ENCODE assay signal across 8 cellular contexts in the genomic region with DNA sequence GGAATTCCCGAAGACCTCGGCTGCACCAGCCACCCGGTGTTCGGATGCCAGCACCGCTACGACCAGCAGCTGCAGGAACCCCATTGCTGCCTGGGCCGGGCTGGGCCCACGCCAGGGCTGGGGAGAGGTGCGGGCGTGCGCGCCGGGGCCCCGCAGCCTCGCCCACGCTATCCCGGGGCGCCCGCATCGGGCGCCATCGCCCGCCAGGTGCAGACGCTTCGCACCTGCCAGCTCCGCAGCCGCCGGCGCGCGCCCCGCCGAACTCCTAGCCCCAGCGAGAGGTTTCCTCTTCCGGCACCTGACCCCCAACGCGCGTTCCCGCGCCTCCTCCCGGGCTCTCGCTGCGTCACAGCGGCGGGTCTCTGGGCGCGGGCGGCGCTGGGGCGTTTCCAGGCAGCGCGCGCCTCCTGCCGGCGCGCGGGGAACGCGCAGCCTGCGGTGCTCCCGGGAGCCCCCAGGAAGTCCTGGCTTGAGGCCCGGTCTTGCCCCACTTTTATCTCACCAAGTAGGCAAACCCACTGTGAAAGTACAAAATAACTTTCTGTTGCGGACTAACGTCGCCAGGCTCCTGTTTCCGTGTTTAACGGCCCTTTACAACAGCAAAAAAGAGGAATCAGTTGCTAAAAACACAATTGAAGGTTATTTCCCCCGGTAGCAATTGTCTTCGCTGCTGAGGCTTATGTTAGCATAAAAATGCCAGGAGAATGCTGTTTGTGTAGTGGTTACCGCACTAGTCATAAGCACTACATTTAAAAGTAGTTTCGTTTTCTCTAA. TPM values are rescaled to one million over a fixed set of nuclear protein-coding genes. Genes with fewer than 3 reads are reported as not detected.
DNase-seq lines count a peak whose midpoint lies in the region; ATAC-seq and TF ChIP-seq lines count a peak whose summit lies in the region.

A gene with protein sequence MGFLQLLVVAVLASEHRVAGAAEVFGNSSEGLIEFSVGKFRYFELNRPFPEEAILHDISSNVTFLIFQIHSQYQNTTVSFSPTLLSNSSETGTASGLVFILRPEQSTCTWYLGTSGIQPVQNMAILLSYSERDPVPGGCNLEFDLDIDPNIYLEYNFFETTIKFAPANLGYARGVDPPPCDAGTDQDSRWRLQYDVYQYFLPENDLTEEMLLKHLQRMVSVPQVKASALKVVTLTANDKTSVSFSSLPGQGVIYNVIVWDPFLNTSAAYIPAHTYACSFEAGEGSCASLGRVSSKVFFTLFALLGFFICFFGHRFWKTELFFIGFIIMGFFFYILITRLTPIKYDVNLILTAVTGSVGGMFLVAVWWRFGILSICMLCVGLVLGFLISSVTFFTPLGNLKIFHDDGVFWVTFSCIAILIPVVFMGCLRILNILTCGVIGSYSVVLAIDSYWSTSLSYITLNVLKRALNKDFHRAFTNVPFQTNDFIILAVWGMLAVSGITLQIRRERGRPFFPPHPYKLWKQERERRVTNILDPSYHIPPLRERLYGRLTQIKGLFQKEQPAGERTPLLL (minus strand): TSS at position 300 of the 774 bp plus-strand sequence. CDS start 216 bp downstream, at position 84.

- peak; percentile 78 for TF ChIP-seq CTCF in coronary artery (IDR thresholded peaks at IDR 0.05)

- H3K27ac ChIP-seq in coronary artery, result peak within 1 kb of the TSS; percentile 82 to 91

- peak within 1 kb of the TSS; percentile 88 for H3K4me3 ChIP-seq in coronary artery

- ATAC-seq in GM19328 (IDR thresholded peaks at IDR 0.05; ENCODE audit: unreplicated experiment) (peak; percentile 77), HG03469 (IDR thresholded peaks at IDR 0.05; ENCODE audit: unreplicated experiment) (peak; percentile 78), left colon (peak; percentile 96)

- intact Hi-C loops in left colon (cut with DNase I, micrococcal nuclease), result loop anchor here in 1 of 2 donors (5.0 to 10.0 kb wide), 2 partner anchors 77 to 291 kb away; a partner anchor contains a TSS

- peak; percentile 20 to 92 (median 78) for DNase-seq in C1 segment of cervical spinal cord (lab: John Stamatoyannopoulos, UW)
- DNase-seq in NCI-H524 treated with DMSO at 0.1 percent for 48 hours (lab: John Stamatoyannopoulos, UW), result peak; percentile 16
- DNase-seq in activated CD4-positive, alpha-beta T cell treated with anti-CD3 and anti-CD28 coated beads for 48 hours, result peak; percentile 96
- DNase-seq in coronary artery (ENCODE audit: low spot score), result peak; percentile 95
- peak; percentile 95 to 98 for DNase-seq in left colon
- peak; percentile 93 for DNase-seq in stimulated activated CD4-positive, alpha-beta T cell treated with anti-CD3 and anti-CD28 coated beads, Interleukin-1b, Interleukin-23, amount 100 ng/mL, for 48 hours

RNA-seq across cellular contexts. Expression of the gene that starts here (rescaled TPM):
- total RNA-seq in left colon, result 10 to 100 TPM; 45.2 to 48.3 TPM

Comparison
In these comparisons a context has a peak if more than half of its experiments do, and no peak if none do; other contexts are left out.
1. Peak in every context shown above with its lines: DNase-seq, ATAC-seq, H3K4me3 ChIP-seq and H3K27ac ChIP-seq.
2. DNase-seq: peak in every context shown above with its lines; median percentile 96 in left colon; 96 in activated CD4-positive, alpha-beta T cell treated with anti-CD3 and anti-CD28 coated beads for 48 hours; 95 in coronary artery; 93 in stimulated activated CD4-positive, alpha-beta T cell treated with anti-CD3 and anti-CD28 coated beads, Interleukin-1b, Interleukin-23, amount 100 ng/mL, for 48 hours; 78 in C1 segment of cervical spinal cord; 16 in NCI-H524 treated with DMSO at 0.1 percent for 48 hours.